22 cellular contexts compared by ENCODE assay signal in genomic region chr6:23413327-23414203, GRCh38.
A peak's percentile ranks its signal among the peaks of the same experiment; 100 is the strongest.
DNase-seq lines count a peak whose midpoint lies in the region; ATAC-seq, FAIRE-seq and TF ChIP-seq lines count a peak whose summit lies in the region.
"Had no signal": no experiment of that assay in that cellular context is flagged by ENCODE, and none has a peak within 500 bp of the region (broad histone marks: within the 10 kb centered on the region; RNA-seq: fewer than 3 reads in every experiment).

No MANE protein-coding gene starts in this region.

- H3K27me3 Mint-ChIP-seq in MCF 10A (ENCODE audit: insufficient read depth, unreplicated experiment) (no peaks in the 10 kb centered on the region), Calu3 (ENCODE audit: unreplicated experiment) (no peaks in the 10 kb centered on the region)
- H3K27me3 Mint-ChIP-seq: activated naive CD8-positive, alpha-beta T cell treated with anti-CD3 and anti-CD28 coated beads, Interleukin-2, amount 50 U/mL, for 24 hours; CD4-positive, CD25-positive, alpha-beta regulatory T cell; effector memory CD8-positive, alpha-beta T cell; stimulated activated naive B cell treated with anti-CD40 and anti-IgM and Interleukin-4, amounts not matched to agents 10 μg/mL and 1 μg/mL and 100 μg/mL, for 72 hours had no signal

- CTCF ChIA-PET in MCF 10A (lab: Yijun Ruan, JAX) (interaction anchor here (0.5 to 1.7 kb wide), 12 partner anchors 87 to 1821 kb away, joined by 3 to 11 read pairs (median 3); partner anchors contain the start of gene SOX4), GM12878 (lab: Yijun Ruan, JAX) (interaction anchor here (0.5 to 2.1 kb wide), 8 partner anchors 10 to 1824 kb away, joined by 3 to 5 read pairs (median 3); no protein-coding TSS in a partner anchor), Calu3 (lab: Charles Lee) (interaction anchor here (0.6 to 1.5 kb wide), 5 partner anchors 167 to 1820 kb away, joined by 3 to 5 read pairs (median 3); partner anchors contain the start of gene SOX4)

- no peak for FAIRE-seq in GM12878 (lab: Jason Lieb, UNC)

- no peak for TF ChIP-seq CTCF in MCF 10A (IDR thresholded peaks at IDR 0.05; ENCODE audit: unreplicated experiment)
- no peak for TF ChIP-seq CTCF in breast epithelium (IDR thresholded peaks at IDR 0.05)
- no peak for TF ChIP-seq CTCF in GM12878 (IDR thresholded peaks at IDR 0.05 in 2 of 3, conservative IDR thresholded peaks at IDR 0.05 in 1 of 3; ENCODE audit: control insufficient read depth in 2 of 3, extremely low read depth in 1 of 3, insufficient read depth in 1 of 3, low read depth in 3 of 3, low read length in 3 of 3)
- no peak for TF ChIP-seq CTCF in left lung (IDR thresholded peaks at IDR 0.05)
- no peak for TF ChIP-seq CTCF in Calu3 (IDR thresholded peaks at IDR 0.05; ENCODE audit: unreplicated experiment)

- H3K4me3 ChIP-seq in breast epithelium (no peak overlapping the region), GM12878 (no peak overlapping the region), left lung (no peak overlapping the region)
- H3K4me3 ChIP-seq: prostate gland, SJSA1, transverse colon had no signal

- no peaks in the 10 kb centered on the region for H3K27me3 ChIP-seq in breast epithelium
- H3K27me3 ChIP-seq in GM12878 (replicated peaks in 1 of 2; ENCODE audit: control insufficient read depth in 2 of 2, insufficient read depth in 2 of 2, low read length in 1 of 2), result no peaks in the 10 kb centered on the region
- no peaks in the 10 kb centered on the region for H3K27me3 ChIP-seq in left lung
- H3K27me3 ChIP-seq: SJSA1, transverse colon had no signal

- no peaks in the 10 kb centered on the region for H3K36me3 ChIP-seq in breast epithelium
- H3K36me3 ChIP-seq in GM12878 (ENCODE audit: control insufficient read depth in 2 of 2, insufficient read depth in 2 of 2, low read length in 1 of 2), result no peaks in the 10 kb centered on the region
- no peaks in the 10 kb centered on the region for H3K36me3 ChIP-seq in left lung
- H3K36me3 ChIP-seq: prostate gland, SJSA1, transverse colon had no signal

- H3K36me3 Mint-ChIP-seq in MCF 10A (ENCODE audit: insufficient read depth, unreplicated experiment), result no peaks in the 10 kb centered on the region
- no peaks in the 10 kb centered on the region for H3K36me3 Mint-ChIP-seq in Calu3 (ENCODE audit: insufficient read depth, unreplicated experiment)
- H3K36me3 Mint-ChIP-seq: CD4-positive, CD25-positive, alpha-beta regulatory T cell; naive thymus-derived CD8-positive, alpha-beta T cell; stimulated activated naive B cell treated with anti-CD40 and anti-IgM and Interleukin-4, amounts not matched to agents 10 μg/mL and 1 μg/mL and 100 μg/mL, for 72 hours had no signal

- H3K4me1 ChIP-seq in breast epithelium, result no peaks in the 10 kb centered on the region
- H3K4me1 ChIP-seq in GM12878 (ENCODE audit: control insufficient read depth, insufficient read depth, low read length), result no peaks in the 10 kb centered on the region
- H3K4me1 ChIP-seq in left lung, result no peaks in the 10 kb centered on the region
- H3K4me1 ChIP-seq: prostate gland, SJSA1, transverse colon had no signal

- H3K4me1 Mint-ChIP-seq in MCF 10A (ENCODE audit: insufficient read depth, unreplicated experiment) (no peaks in the 10 kb centered on the region), Calu3 (ENCODE audit: low read depth, unreplicated experiment) (no peaks in the 10 kb centered on the region)
- H3K4me1 Mint-ChIP-seq: CD4-positive, CD25-positive, alpha-beta regulatory T cell; naive thymus-derived CD8-positive, alpha-beta T cell had no signal

- ATAC-seq in GM12878, result peak; percentile 31
- no peak for ATAC-seq in left lung
- no peak for ATAC-seq in HG03175 (IDR thresholded peaks at IDR 0.05; ENCODE audit: unreplicated experiment)
- no peak for ATAC-seq in HG02885 (IDR thresholded peaks at IDR 0.05; ENCODE audit: poor library complexity, unreplicated experiment)
- ATAC-seq: activated CD4-positive, CD25-positive, alpha-beta regulatory T cell treated with anti-CD3 and anti-CD28 coated beads, Interleukin-2, amount 50 U/mL, for 24 hours; activated naive CD8-positive, alpha-beta T cell treated with anti-CD3 and anti-CD28 coated beads, Interleukin-2, amount 50 U/mL, for 24 hours; effector memory CD8-positive, alpha-beta T cell; naive thymus-derived CD8-positive, alpha-beta T cell had no signal

- TF ChIP-seq RAD21 in GM12878 (IDR thresholded peaks at IDR 0.05; ENCODE audit: insufficient read depth, low read depth, low read length), result no peak

- H3K79me2 ChIP-seq in GM12878 (ENCODE audit: control insufficient read depth, insufficient read depth, low read length), result no peaks in the 10 kb centered on the region

- intact Hi-C loops in MCF 10A (cut with micrococcal nuclease) (no loop called here), breast epithelium (cut with DNase I; ENCODE audit: low total_unique reads) (no loop called here), GM12878 (cut with micrococcal nuclease; ENCODE audit: unreplicated experiment) (no loop called here), left lung (cut with DNase I) (no loop called here), Calu3 (cut with micrococcal nuclease; ENCODE audit: unreplicated experiment) (loop anchor here (10.0 kb wide), 1 partner anchor 589 kb away; no protein-coding TSS in a partner anchor)

- H3K4me2 ChIP-seq in GM12878 (ENCODE audit: control insufficient read depth, insufficient read depth), result no peak overlapping the region

- peak overlapping the region; percentile 23 for H3K27ac Mint-ChIP-seq in MCF 10A (ENCODE audit: low read depth, unreplicated experiment)
- H3K27ac Mint-ChIP-seq in Calu3 (ENCODE audit: unreplicated experiment), result no peak overlapping the region
- H3K27ac Mint-ChIP-seq: activated naive CD8-positive, alpha-beta T cell treated with anti-CD3 and anti-CD28 coated beads, Interleukin-2, amount 50 U/mL, for 24 hours; activated T-helper 2 cell treated with anti-CD3 and anti-CD28 coated beads, Interferon-gamma antibody, Interleukin-2, Interleukin-4, amounts not matched to agents 10 μg/mL and 5 μg/mL and 100 μg/mL, durations not matched to agents 14 hours and 24 hours and 36 hours; CD4-positive, CD25-positive, alpha-beta regulatory T cell; effector memory CD8-positive, alpha-beta T cell; naive thymus-derived CD8-positive, alpha-beta T cell; stimulated activated naive B cell treated with anti-CD40 and anti-IgM and Interleukin-4, amounts not matched to agents 10 μg/mL and 1 μg/mL and 100 μg/mL, for 72 hours had no signal

- TF ChIP-seq EP300 in GM12878 (IDR thresholded peaks at IDR 0.05; ENCODE audit: borderline replicate concordance in 1 of 2, control insufficient read depth in 1 of 2, low read depth in 2 of 2, low read length in 2 of 2), result 0 out of 4 replicates have a peak, but pooled peaks of 1 of the 2 experiments have one; percentile 16

- no peaks in the 10 kb centered on the region for H4K20me1 ChIP-seq in GM12878 (ENCODE audit: control insufficient read depth, insufficient read depth)

- POLR2A ChIA-PET in MCF 10A (lab: Yijun Ruan, JAX), result interaction anchor here (0.6 to 0.7 kb wide), 3 partner anchors 943 to 1754 kb away, joined by 3 read pairs; no protein-coding TSS in a partner anchor
- POLR2A ChIA-PET in GM12878 (lab: Charles Lee), result no interaction called here

- H3K9me3 ChIP-seq in breast epithelium (no peaks in the 10 kb centered on the region), GM12878 (replicated peaks; ENCODE audit: control insufficient read depth, insufficient read depth, low read length) (no peaks in the 10 kb centered on the region), left lung (no peaks in the 10 kb centered on the region)
- H3K9me3 ChIP-seq: prostate gland, transverse colon had no signal

- no peak overlapping the region for H3K4me3 Mint-ChIP-seq in MCF 10A (ENCODE audit: unreplicated experiment)
- H3K4me3 Mint-ChIP-seq in Calu3 (ENCODE audit: low read depth, unreplicated experiment), result no peak overlapping the region
- H3K4me3 Mint-ChIP-seq: activated naive CD8-positive, alpha-beta T cell treated with anti-CD3 and anti-CD28 coated beads, Interleukin-2, amount 50 U/mL, for 24 hours; CD4-positive, CD25-positive, alpha-beta regulatory T cell; effector memory CD8-positive, alpha-beta T cell; naive thymus-derived CD8-positive, alpha-beta T cell; stimulated activated naive B cell treated with anti-CD40 and anti-IgM and Interleukin-4, amounts not matched to agents 10 μg/mL and 1 μg/mL and 100 μg/mL, for 72 hours had no signal

- WGBS in GM12878 (ENCODE audit: insufficient coverage, insufficient replicate concordance, low lambda C conversion rate, missing lambda C conversion rate), result 14% methylated on average over 4 of the region's 4 CpGs

- no peak for DNase-seq in MCF 10A (ENCODE audit: unreplicated experiment)
- DNase-seq in breast epithelium (ENCODE audit: low spot score in 2 of 2), result no peak
- no peak for DNase-seq in GM12878 (ENCODE audit: low read depth, low spot score)
- DNase-seq in glomerular visceral epithelial cell (ENCODE audit: extremely low spot score), result peak; percentile 1
- DNase-seq in left lung, result no peak
- no peak for DNase-seq in Calu3
- DNase-seq: 8988T; activated naive CD8-positive, alpha-beta T cell treated with anti-CD3 and anti-CD28 coated beads, Interleukin-2, amount 50 U/mL, for 24 hours; CD4-positive, CD25-positive, alpha-beta regulatory T cell; effector memory CD8-positive, alpha-beta T cell; naive thymus-derived CD8-positive, alpha-beta T cell; NCI-H2029; NCI-H510A; stimulated activated naive B cell treated with anti-CD40 and anti-IgM and Interleukin-4, amounts not matched to agents 10 μg/mL and 1 μg/mL and 100 μg/mL, for 72 hours; T1000; transverse colon had no signal

- TF ChIP-seq POLR2A in breast epithelium (IDR thresholded peaks at IDR 0.05), result no peak
- TF ChIP-seq POLR2A in GM12878 (IDR thresholded peaks at IDR 0.05; ENCODE audit: low read depth, low read length), result no peak

- in situ Hi-C loops in GM12878 (cut with MboI), result no loop called here

- BruUV-seq in MCF 10A (replicated peaks; lab: Mats Ljungman, UMichigan) (no TSS peak), GM12878 (replicated peaks; lab: Mats Ljungman, UMichigan) (no TSS peak), Calu3 (replicated peaks; lab: Mats Ljungman, UMichigan) (no TSS peak)

- H3K9me3 Mint-ChIP-seq in MCF 10A (ENCODE audit: unreplicated experiment) (peaks cover 10% of the 10 kb centered on the region), Calu3 (ENCODE audit: low read depth, unreplicated experiment) (peaks cover 11% of the 10 kb centered on the region)
- H3K9me3 Mint-ChIP-seq: activated T-helper 2 cell treated with anti-CD3 and anti-CD28 coated beads, Interferon-gamma antibody, Interleukin-2, Interleukin-4, amounts not matched to agents 10 μg/mL and 5 μg/mL and 100 μg/mL, durations not matched to agents 14 hours and 24 hours and 36 hours had no signal

- H3K27ac ChIP-seq in breast epithelium, result no peak overlapping the region
- no peak overlapping the region for H3K27ac ChIP-seq in GM12878 (ENCODE audit: control insufficient read depth, insufficient read depth)
- no peak overlapping the region for H3K27ac ChIP-seq in left lung
- H3K27ac ChIP-seq: prostate gland, SJSA1, transverse colon had no signal

- RAD21 ChIA-PET in GM12878 (lab: Charles Lee; ENCODE audit: unreplicated experiment), result interaction anchor here (0.8 to 2.0 kb wide), 4 partner anchors 1009 to 1823 kb away, joined by 3 to 6 read pairs (median 6); partner anchors contain the start of gene SOX4

- no peak overlapping the region for H2AFZ ChIP-seq in GM12878 (ENCODE audit: control insufficient read depth, low read depth, low read length)

- no peak overlapping the region for H3K9ac ChIP-seq in GM12878 (ENCODE audit: control insufficient read depth, insufficient read depth, low read length)

- SMC1A ChIA-PET in GM12878 (lab: Charles Lee; ENCODE audit: uncharacterized antibody, unreplicated experiment), result interaction anchor here (0.6 to 1.3 kb wide), 4 partner anchors 127 to 1820 kb away, joined by 3 to 5 read pairs (median 3); partner anchors contain the start of gene SOX4
